Comparison of ENCODE assay signal across 15 cellular contexts in genomic region chr12:14410841-14411569, GRCh38. TPM values are rescaled to one million over a fixed set of nuclear protein-coding genes. Genes with fewer than 3 reads are reported as not detected.
DNase-seq lines count a peak whose midpoint lies in the region; ATAC-seq and TF ChIP-seq lines count a peak whose summit lies in the region.
"Had no signal": no experiment of that assay in that cellular context is flagged by ENCODE, and none has a peak within 500 bp of the region (broad histone marks: within the 10 kb centered on the region; RNA-seq: fewer than 3 reads in every experiment).

No MANE protein-coding gene starts in this region.

- TF ChIP-seq CTCF in PC-3 (conservative IDR thresholded peaks at IDR 0.05; ENCODE audit: low read depth, low read length), result no peak
- TF ChIP-seq CTCF in neutrophil (IDR thresholded peaks at IDR 0.05), result no peak
- TF ChIP-seq CTCF in upper lobe of right lung (IDR thresholded peaks at IDR 0.05), result no peak

- no peaks in the 10 kb centered on the region for H3F3A ChIP-seq in PC-3 (ENCODE audit: low read length, unreplicated experiment)

- intact Hi-C loops in activated CD4-positive, alpha-beta T cell treated with anti-CD3 and anti-CD28 coated beads for 36 hours (cut with DNase I, micrococcal nuclease), result no loop called here
- intact Hi-C loops in PC-3 (cut with micrococcal nuclease), result no loop called here
- intact Hi-C loops in upper lobe of right lung (cut with DNase I), result no loop called here

- H3K9me2 ChIP-seq in PC-3 (replicated peaks; ENCODE audit: low read length), result no peaks in the 10 kb centered on the region

- POLR2A ChIA-PET in activated CD4-positive, alpha-beta T cell treated with anti-CD3 and anti-CD28 coated beads for 36 hours (lab: Charles Lee), result interaction anchor here (1.2 kb wide), 1 partner anchor 16 kb away, joined by 7 read pairs; no protein-coding TSS in a partner anchor
- POLR2A ChIA-PET in PC-3 (lab: Charles Lee; ENCODE audit: unreplicated experiment), result no interaction called here

- peak overlapping the region; percentile 53 for H3K27ac Mint-ChIP-seq in activated CD4-positive, alpha-beta T cell treated with anti-CD3 and anti-CD28 coated beads for 36 hours

- peaks cover 96% of the 10 kb centered on the region for H3K79me2 ChIP-seq in PC-3 (ENCODE audit: low read length)

- no peaks in the 10 kb centered on the region for H3K9me3 ChIP-seq in PC-3 (ENCODE audit: low read length)
- no peaks in the 10 kb centered on the region for H3K9me3 ChIP-seq in neutrophil
- H3K9me3 ChIP-seq in upper lobe of right lung, result no peaks in the 10 kb centered on the region
- H3K9me3 ChIP-seq: lower lobe of right lung, pancreas, stomach had no signal

- H4K20me1 ChIP-seq in PC-3 (ENCODE audit: low read length), result peaks cover 10% of the 10 kb centered on the region; the same call in 1 of the 2 replicates

- H3K36me3 ChIP-seq in PC-3 (ENCODE audit: low read depth, low read length) (no peaks in the 10 kb centered on the region), neutrophil (no peaks in the 10 kb centered on the region), upper lobe of right lung (no peaks in the 10 kb centered on the region)
- H3K36me3 ChIP-seq: heart left ventricle, lower lobe of right lung, pancreas, stomach had no signal

- CTCF ChIA-PET in activated CD4-positive, alpha-beta T cell treated with anti-CD3 and anti-CD28 coated beads for 36 hours (lab: Charles Lee), result interaction anchor here (1.2 to 1.7 kb wide), 4 partner anchors 9 to 173 kb away, joined by 4 to 5 read pairs (median 4); no protein-coding TSS in a partner anchor
- CTCF ChIA-PET in PC-3 (lab: Charles Lee), result no interaction called here

- H3K27me3 ChIP-seq in PC-3 (ENCODE audit: low read length) (no peaks in the 10 kb centered on the region), neutrophil (no peaks in the 10 kb centered on the region), upper lobe of right lung (no peaks in the 10 kb centered on the region)
- H3K27me3 ChIP-seq: heart left ventricle, pancreas, stomach had no signal

- no peak for DNase-seq in activated CD4-positive, alpha-beta T cell treated with anti-CD3 and anti-CD28 coated beads for 36 hours
- DNase-seq in activated CD4-positive, alpha-beta T cell treated with anti-CD3 and anti-CD28 coated beads, Interleukin-2, amount 50 U/mL, for 48 hours, result no peak
- peak; percentile 63 for DNase-seq in PC-3
- peak; percentile 52 for DNase-seq in amniotic epithelial cell (ENCODE audit: low read depth)
- DNase-seq in superior temporal gyrus (ENCODE audit: extremely low spot score), result no peak
- no peak for DNase-seq in upper lobe of right lung
- no peak for DNase-seq in substantia nigra (lab: John Stamatoyannopoulos, UW)
- DNase-seq: heart left ventricle; lower lobe of right lung; NCI-H2029; pancreas; stimulated activated CD4-positive, alpha-beta T cell treated with anti-CD3 and anti-CD28 coated beads, Interleukin-1b, Interleukin-23, amount 100 ng/mL, for 48 hours; stomach had no signal

- H3K4me2 ChIP-seq in PC-3 (ENCODE audit: low read length), result peak overlapping the region; percentile 9; the same call in 1 of the 2 replicates

- H3K4me3 Mint-ChIP-seq in activated CD4-positive, alpha-beta T cell treated with anti-CD3 and anti-CD28 coated beads for 36 hours, result no peak overlapping the region

- H3K9me3 Mint-ChIP-seq in activated CD4-positive, alpha-beta T cell treated with anti-CD3 and anti-CD28 coated beads for 36 hours (ENCODE audit: low read depth), result peaks cover 5% of the 10 kb centered on the region

- H2AFZ ChIP-seq in PC-3 (ENCODE audit: low read length), result no peak overlapping the region

- no peak overlapping the region for H3K4me3 ChIP-seq in PC-3 (ENCODE audit: low read length)
- no peak overlapping the region for H3K4me3 ChIP-seq in neutrophil (ENCODE audit: low read depth in 1 of 2, low read length in 1 of 2)
- H3K4me3 ChIP-seq in upper lobe of right lung, result no peak overlapping the region
- H3K4me3 ChIP-seq: heart left ventricle, lower lobe of right lung, pancreas, stomach had no signal

- H3K27ac ChIP-seq in PC-3 (ENCODE audit: low read length) (peak overlapping the region; percentile 19; the same call in 1 of the 2 replicates), neutrophil (peak overlapping the region; percentile 13), upper lobe of right lung (no peak overlapping the region), substantia nigra (ENCODE audit: low read depth, low read length, poor library complexity, severe bottlenecking) (no peak overlapping the region)
- H3K27ac ChIP-seq: lower lobe of right lung, pancreas, stomach had no signal

- H3K27me3 Mint-ChIP-seq in activated CD4-positive, alpha-beta T cell treated with anti-CD3 and anti-CD28 coated beads for 36 hours, result no peaks in the 10 kb centered on the region

- peaks cover 61% of the 10 kb centered on the region for H3K4me1 Mint-ChIP-seq in activated CD4-positive, alpha-beta T cell treated with anti-CD3 and anti-CD28 coated beads for 36 hours

- peaks cover 31% of the 10 kb centered on the region for H3K36me3 Mint-ChIP-seq in activated CD4-positive, alpha-beta T cell treated with anti-CD3 and anti-CD28 coated beads for 36 hours (ENCODE audit: low read depth)

- BruUV-seq in PC-3 (replicated peaks; lab: Mats Ljungman, UMichigan), result no TSS peak

- ATAC-seq in activated CD4-positive, alpha-beta T cell treated with anti-CD3 and anti-CD28 coated beads for 36 hours, result peak; percentile 80
- ATAC-seq in PC-3 (peak; percentile 81), upper lobe of right lung (no peak)
- ATAC-seq: HepG2, pancreas had no signal

- H3K9ac ChIP-seq in PC-3 (ENCODE audit: low read length), result no peak overlapping the region

- peaks cover 15% of the 10 kb centered on the region for H3K4me1 ChIP-seq in PC-3 (ENCODE audit: insufficient read depth, low read length)
- peaks cover 0 to 14% of the 10 kb centered on the region in 2 experiments for H3K4me1 ChIP-seq in neutrophil (ENCODE audit: control insufficient read depth in 1 of 2, insufficient read depth in 1 of 2, low read depth in 1 of 2, low read length in 1 of 2)
- no peaks in the 10 kb centered on the region for H3K4me1 ChIP-seq in upper lobe of right lung

RNA-seq across cellular contexts. Expression of gene ATF7IP, which starts 45.5 kb away (rescaled TPM):
- total RNA-seq in activated CD4-positive, alpha-beta T cell treated with anti-CD3 and anti-CD28 coated beads for 36 hours, result 100 to 1,000 TPM in 1 of 2 experiments, 10 to 100 TPM in 1; 81.3 to 101 TPM
- 12.5 and 16.9 TPM in 2 replicates for total RNA-seq in PC-3 (2014; rRNA removed)
- 64.0 TPM for total RNA-seq in upper lobe of right lung

Comparison
In these comparisons a context has a peak if more than half of its experiments do, and no peak if none do; other contexts are left out.
1. DNase-seq: peak in PC-3 (single experiment) and amniotic epithelial cell (single experiment); none in activated CD4-positive, alpha-beta T cell treated with anti-CD3 and anti-CD28 coated beads for 36 hours (single experiment), activated CD4-positive, alpha-beta T cell treated with anti-CD3 and anti-CD28 coated beads, Interleukin-2, amount 50 U/mL, for 48 hours (0 of 2), superior temporal gyrus (single experiment), upper lobe of right lung (single experiment) and substantia nigra (0 of 49).
2. H3K27ac ChIP-seq: peak in PC-3 (single experiment) and neutrophil (single experiment); none in upper lobe of right lung (single experiment) and substantia nigra (single experiment).